ENCODE assay signal across 13 cellular contexts in genomic region chr20:32446301-32447100, GRCh38.
DNase-seq lines count a peak whose midpoint lies in the region; ATAC-seq, FAIRE-seq and TF ChIP-seq lines count a peak whose summit lies in the region.
"Had no signal": no experiment of that assay in that cellular context is flagged by ENCODE, and none has a peak within 500 bp of the region (broad histone marks: within the 10 kb centered on the region; RNA-seq: fewer than 3 reads in every experiment).

No MANE protein-coding gene starts in this region.

- TF ChIP-seq POLR2A in K562 (conservative IDR thresholded peaks at IDR 0.05), result no peak

- intact Hi-C loops in K562 (cut with micrococcal nuclease), result no loop called here

- no peak overlapping the region for H3K9ac ChIP-seq in K562 (ENCODE audit: insufficient read depth in 1 of 2, low read depth in 2 of 2, low read length in 2 of 2)

- no TSS peak for BruUV-seq in K562 (replicated peaks; lab: Mats Ljungman, UMichigan)

- H2AFZ ChIP-seq in K562 (ENCODE audit: low read depth, low read length), result no peak overlapping the region

- WGBS in K562 (ENCODE audit: insufficient coverage, low coverage, missing lambda C conversion rate), result 96% methylated on average over 13 of the region's 14 CpGs

- H3K4me3 ChIP-seq in K562, result no peak overlapping the region
- H3K4me3 ChIP-seq: esophagus squamous epithelium had no signal

- TF ChIP-seq CTCF in K562 (IDR thresholded peaks at IDR 0.05 in 2 of 3, conservative IDR thresholded peaks at IDR 0.05 in 1 of 3; ENCODE audit: insufficient read depth in 2 of 3, low read depth in 1 of 3, low read length in 3 of 3), result no peak

- no peak overlapping the region for H3K4me2 ChIP-seq in K562 (ENCODE audit: insufficient read depth, low read length)

- TF ChIP-seq RAD21 in K562 (CRISPR knock-in tag; conservative IDR thresholded peaks at IDR 0.05 in 1 of 2, IDR thresholded peaks at IDR 0.05 in 1 of 2), result no peak

- H3K27ac ChIP-seq in K562 (ENCODE audit: extremely low read depth, low read depth, low read length) (no peak overlapping the region), substantia nigra (ENCODE audit: low read depth, low read length, poor library complexity, severe bottlenecking) (peak overlapping the region; percentile 79)
- H3K27ac ChIP-seq: esophagus squamous epithelium had no signal

- no peaks in the 10 kb centered on the region for H3K79me2 ChIP-seq in K562 (ENCODE audit: control insufficient read depth, insufficient read depth, low read length)

- DNase-seq in activated naive CD4-positive, alpha-beta T cell treated with Interleukin-2 at 50 U/mL for 16 hours, result no peak
- DNase-seq in K562 (ENCODE audit: extremely low read depth in 1 of 4, low spot score in 3 of 4) (no peak), mesenteric fat pad (ENCODE audit: low spot score) (peak; percentile 72), substantia nigra (lab: John Stamatoyannopoulos, UW) (peak in 1 of 49 donors; percentile 14), NCI-H2107 treated with DMSO at 0.1 percent for 48 hours (lab: John Stamatoyannopoulos, UW; ENCODE audit: unreplicated experiment) (no peak), NCI-H146 (lab: John Stamatoyannopoulos, UW) (no peak)
- DNase-seq in activated CD8-positive, alpha-beta memory T cell treated with anti-CD3 and anti-CD28 coated beads for 24 hours, result no peak
- DNase-seq: cerebellar nuclear complex; esophagus squamous epithelium; HCEC 1CT; stimulated activated CD4-positive, alpha-beta T cell treated with anti-CD3 and anti-CD28 coated beads, Interleukin-12 subunit alpha, Interleukin-12 subunit beta, amount 100 ng/mL, for 4 hours had no signal

- H3K36me3 Mint-ChIP-seq in activated naive CD4-positive, alpha-beta T cell treated with anti-CD3 and anti-CD28 coated beads, Interleukin-2, amount 50 U/mL, for 24 hours, result peaks cover 1% of the 10 kb centered on the region

- POLR2A ChIA-PET in K562 (lab: Yijun Ruan, JAX), result interaction anchor here (0.6 to 1.2 kb wide), 3 partner anchors 11 to 35 kb away, joined by 3 read pairs; no protein-coding TSS in a partner anchor

- no peaks in the 10 kb centered on the region for H3K9me3 ChIP-seq in K562 (replicated peaks; ENCODE audit: control insufficient read depth, insufficient read depth, low read depth, low read length)
- H3K9me3 ChIP-seq: esophagus squamous epithelium had no signal

- H3K27me3 ChIP-seq in K562 (ENCODE audit: control insufficient read depth in 2 of 2, insufficient read depth in 2 of 2, low read length in 2 of 2), result no peaks in the 10 kb centered on the region
- H3K27me3 ChIP-seq: esophagus squamous epithelium had no signal

- H3K4me1 ChIP-seq in K562 (replicated peaks in 1 of 2; ENCODE audit: control insufficient read depth in 2 of 2, insufficient read depth in 2 of 2, low read length in 2 of 2), result peaks cover 0 to 12% of the 10 kb centered on the region in 2 experiments; a peak in 1 of 5 replicates

- H3K27ac Mint-ChIP-seq in activated naive CD4-positive, alpha-beta T cell treated with anti-CD3 and anti-CD28 coated beads, Interleukin-2, amount 50 U/mL, for 24 hours, result peak overlapping the region; percentile 11

- peaks cover 34% of the 10 kb centered on the region for H3K4me1 Mint-ChIP-seq in activated naive CD4-positive, alpha-beta T cell treated with anti-CD3 and anti-CD28 coated beads, Interleukin-2, amount 50 U/mL, for 24 hours

- no peak for TF ChIP-seq EP300 in K562 (IDR thresholded peaks at IDR 0.05; ENCODE audit: low read length)

- no peak for ATAC-seq in K562

- no peak overlapping the region for H3K4me3 Mint-ChIP-seq in activated naive CD4-positive, alpha-beta T cell treated with anti-CD3 and anti-CD28 coated beads, Interleukin-2, amount 50 U/mL, for 24 hours

- no peaks in the 10 kb centered on the region for H3K9me1 ChIP-seq in K562 (ENCODE audit: control insufficient read depth, insufficient read depth, low read length)

- no peaks in the 10 kb centered on the region for H3K27me3 Mint-ChIP-seq in activated naive CD4-positive, alpha-beta T cell treated with anti-CD3 and anti-CD28 coated beads, Interleukin-2, amount 50 U/mL, for 24 hours

- no peak for FAIRE-seq in K562 (lab: Jason Lieb, UNC)
- FAIRE-seq: GM18507 had no signal

- in situ Hi-C loops in K562 (cut with MboI), result no loop called here

- peaks cover 93% of the 10 kb centered on the region for H3K36me3 ChIP-seq in K562 (ENCODE audit: control insufficient read depth, insufficient read depth, low read length)

- CTCF ChIA-PET in K562 (lab: Yijun Ruan, JAX; ENCODE audit: low intra/inter-chr PET ratio), result no interaction called here

- no peaks in the 10 kb centered on the region for H3K9me3 Mint-ChIP-seq in activated naive CD4-positive, alpha-beta T cell treated with anti-CD3 and anti-CD28 coated beads, Interleukin-2, amount 50 U/mL, for 24 hours

- H4K20me1 ChIP-seq in K562 (replicated peaks; ENCODE audit: control insufficient read depth, insufficient read depth, low read length), result 0 out of 2 replicates have a peak, but pooled peaks cover 11% of the 10 kb centered on the region

TF ChIP-seq in K562, 482 proteins besides CTCF, POLR2A, EP300 and RAD21:
- TF ChIP-seq EHMT2 (IDR thresholded peaks at IDR 0.05) (no peak), THRAP3 (IDR thresholded peaks at IDR 0.05; ENCODE audit: borderline replicate concordance) (no peak), AFF4 (CRISPR knock-in tag; IDR thresholded peaks at IDR 0.05) (no peak), KDM4B (IDR thresholded peaks at IDR 0.05; ENCODE audit: borderline replicate concordance in 2 of 2, low read depth in 1 of 2) (no peak), ZNF707 (CRISPR knock-in tag; conservative IDR thresholded peaks at IDR 0.05) (no peak), TFAP4 (CRISPR knock-in tag; IDR thresholded peaks at IDR 0.05; ENCODE audit: borderline replicate concordance) (peak; percentile 30; the same call in 1 of the 2 replicates), STAT5A (IDR thresholded peaks at IDR 0.05; ENCODE audit: borderline replicate concordance, low read length) (no peak), MAX (CRISPR knock-in tag; IDR thresholded peaks at IDR 0.05) (0 out of 2 replicates have a peak, but pooled peaks have one; percentile 18), POLR2G (IDR thresholded peaks at IDR 0.05; ENCODE audit: low read depth, low read length) (peak; percentile 60; the same call in 1 of the 2 replicates), ZNF263 (CRISPR knock-in tag; IDR thresholded peaks at IDR 0.05; ENCODE audit: borderline replicate concordance) (no peak), OTX1 (CRISPR knock-in tag; IDR thresholded peaks at IDR 0.05) (no peak), ELF2 (CRISPR knock-in tag; IDR thresholded peaks at IDR 0.05) (no peak), EZH2 (IDR thresholded peaks at IDR 0.05; ENCODE audit: borderline replicate concordance, low read depth, low read length) (no peak)
